ENCODE assay signal across 19 cellular contexts in genomic region chr9:114450181-114450580, GRCh38.
"Had no signal": no experiment of that assay in that cellular context is flagged by ENCODE, and none has a peak within 500 bp of the region (broad histone marks: within the 10 kb centered on the region; RNA-seq: fewer than 3 reads in every experiment).

No MANE protein-coding gene starts in this region.

- H3K79me2 ChIP-seq: hepatocyte had no signal

- H3K27ac ChIP-seq: hepatocyte, prostate gland, right atrium auricular region, stomach had no signal

- H3K27me3 ChIP-seq: hepatocyte, right atrium auricular region, stomach, testis had no signal

- H3K9me3 Mint-ChIP-seq: effector memory CD8-positive, alpha-beta T cell had no signal

- H3K4me1 ChIP-seq: prostate gland, right atrium auricular region, stomach had no signal

- H3K27me3 Mint-ChIP-seq: activated CD4-positive, alpha-beta memory T cell treated with anti-CD3 and anti-CD28 coated beads for 36 hours; activated CD4-positive, alpha-beta T cell treated with anti-CD3 and anti-CD28 coated beads for 36 hours; activated naive CD8-positive, alpha-beta T cell; effector memory CD8-positive, alpha-beta T cell; naive thymus-derived CD8-positive, alpha-beta T cell; type B pancreatic cell had no signal

- FAIRE-seq: islet of Langerhans, TTC549 had no signal

- ATAC-seq: activated CD4-positive, alpha-beta T cell treated with anti-CD3 and anti-CD28 coated beads for 36 hours; effector memory CD8-positive, alpha-beta T cell; left colon; mucosa of descending colon; naive thymus-derived CD8-positive, alpha-beta T cell had no signal

- H2AFZ ChIP-seq: hepatocyte had no signal

- H3K36me3 Mint-ChIP-seq: activated CD4-positive, alpha-beta memory T cell treated with anti-CD3 and anti-CD28 coated beads for 36 hours; type B pancreatic cell had no signal

- DNase-seq: activated CD4-positive, alpha-beta memory T cell treated with anti-CD3 and anti-CD28 coated beads for 36 hours; activated CD4-positive, alpha-beta T cell treated with anti-CD3 and anti-CD28 coated beads for 36 hours; activated T-cell treated with anti-CD3 and anti-CD28 coated beads for 4 hours; amniotic stem cell; effector memory CD8-positive, alpha-beta T cell; left colon; mucosa of descending colon; naive thymus-derived CD8-positive, alpha-beta T cell; stimulated activated CD4-positive, alpha-beta T cell treated with anti-CD3 and anti-CD28 coated beads, Interleukin-12 subunit alpha, Interleukin-12 subunit beta, amount 100 ng/mL, for 4 hours; stimulated activated CD4-positive, alpha-beta T cell treated with anti-CD3 and anti-CD28 coated beads, Interleukin-2, amount 100 ng/mL, for 24 hours; stomach; testis had no signal

- H3K27ac Mint-ChIP-seq: activated CD4-positive, alpha-beta memory T cell treated with anti-CD3 and anti-CD28 coated beads for 36 hours; activated CD4-positive, alpha-beta T cell treated with anti-CD3 and anti-CD28 coated beads for 36 hours; activated naive CD8-positive, alpha-beta T cell; type B pancreatic cell had no signal

- H3K4me3 Mint-ChIP-seq: activated CD4-positive, alpha-beta memory T cell treated with anti-CD3 and anti-CD28 coated beads for 36 hours; activated CD4-positive, alpha-beta T cell treated with anti-CD3 and anti-CD28 coated beads for 36 hours; activated naive CD8-positive, alpha-beta T cell; effector memory CD8-positive, alpha-beta T cell; naive thymus-derived CD8-positive, alpha-beta T cell; type B pancreatic cell had no signal

- H3K4me2 ChIP-seq: hepatocyte had no signal

- H3K4me3 ChIP-seq: hepatocyte, mucosa of descending colon, prostate gland, right atrium auricular region, stomach, testis had no signal

- H3K9me3 ChIP-seq: prostate gland, right atrium auricular region, stomach, testis had no signal

- H3K36me3 ChIP-seq: prostate gland, right atrium auricular region, stomach had no signal
